ENCODE assay signal across 10 cellular contexts in the genomic region with DNA sequence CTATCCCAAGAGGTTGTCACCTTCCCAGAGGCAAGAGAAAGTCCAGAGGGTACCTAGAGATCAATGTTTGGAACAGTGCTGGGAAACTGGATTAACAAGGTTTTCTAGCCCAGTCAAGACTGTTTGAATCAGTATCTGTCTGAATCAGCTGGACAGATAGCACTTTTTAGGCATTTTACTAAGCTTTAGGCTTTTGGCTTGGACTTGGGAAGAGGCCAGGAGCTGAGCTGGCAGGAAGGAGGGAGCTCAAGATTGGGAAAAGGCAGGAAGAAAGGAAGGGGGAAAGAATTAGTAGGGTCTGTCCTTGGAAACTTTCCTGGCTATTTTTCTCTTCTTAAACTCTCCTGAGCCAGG. TPM values are rescaled to one million over a fixed set of nuclear protein-coding genes. Genes with fewer than 3 reads are reported as not detected.
A peak's percentile ranks its signal among the peaks of the same experiment; 100 is the strongest.
DNase-seq lines count a peak whose midpoint lies in the region; ATAC-seq and TF ChIP-seq lines count a peak whose summit lies in the region.
"Had no signal": no experiment of that assay in that cellular context is flagged by ENCODE, and none has a peak within 500 bp of the region (broad histone marks: within the 10 kb centered on the region; RNA-seq: fewer than 3 reads in every experiment).

No MANE protein-coding gene starts in this region.

- DNase-seq in AG09309 (ENCODE audit: low read depth) (peak; percentile 37), LHCN-M2 (ENCODE audit: low read depth) (peak; percentile 26), mammary epithelial cell (no peak), mesothelial cell of epicardium (ENCODE audit: low spot score in 2 of 2, unreplicated experiment in 2 of 2) (no peak), cerebellar nuclear complex (lab: John Stamatoyannopoulos, UW) (no peak), GM20000 (ENCODE audit: low spot score) (no peak)
- DNase-seq in stimulated activated CD4-positive, alpha-beta T cell treated with anti-CD3 and anti-CD28 coated beads, Interleukin-4, amount 100 ng/mL, for 1 hour, result no peak

- no peaks in the 10 kb centered on the region for H3K9me3 ChIP-seq in mammary epithelial cell (replicated peaks; ENCODE audit: insufficient read depth, low read length)
- H3K9me3 ChIP-seq: uterus had no signal

- no peak overlapping the region for H3K27ac ChIP-seq in mammary epithelial cell (ENCODE audit: insufficient read depth, low read depth, low read length)
- H3K27ac ChIP-seq: uterus had no signal

- H4K20me1 ChIP-seq in mammary epithelial cell (ENCODE audit: insufficient read depth, low read length), result no peaks in the 10 kb centered on the region

- BruUV-seq in mammary epithelial cell (replicated peaks; lab: Mats Ljungman, UMichigan), result no TSS peak

- H3K79me2 ChIP-seq in mammary epithelial cell (ENCODE audit: insufficient read depth, low read length), result no peaks in the 10 kb centered on the region

- dilution Hi-C loops in mammary epithelial cell (cut with HindIII; ENCODE audit: low sequenced_read_pairs), result no loop called here

- H3K4me1 ChIP-seq in mammary epithelial cell (ENCODE audit: insufficient read depth, low read length), result peaks cover 13% of the 10 kb centered on the region
- H3K4me1 ChIP-seq: uterus had no signal

- no peak overlapping the region for H3K4me2 ChIP-seq in mammary epithelial cell (ENCODE audit: insufficient read depth, low read depth, low read length)

- H3K4me1 Mint-ChIP-seq in mesothelial cell of epicardium, result peaks cover 26% of the 10 kb centered on the region

- no peak overlapping the region for H3K4me3 ChIP-seq in AG09309 (ENCODE audit: control insufficient read depth, low read depth, low read length)
- H3K4me3 ChIP-seq in mammary epithelial cell (replicated peaks in 1 of 3; ENCODE audit: insufficient read depth in 1 of 3, low read depth in 2 of 3, low read length in 3 of 3), result no peak overlapping the region
- H3K4me3 ChIP-seq: uterus had no signal

- no peak overlapping the region for H3K9ac ChIP-seq in mammary epithelial cell (ENCODE audit: insufficient read depth, low read length)

- no peak for TF ChIP-seq CTCF in AG09309 (IDR thresholded peaks at IDR 0.05; ENCODE audit: control insufficient read depth, insufficient read depth, low read depth, low read length, missing control alignments)
- no peak for TF ChIP-seq CTCF in mammary epithelial cell (conservative IDR thresholded peaks at IDR 0.05 in 1 of 2, IDR thresholded peaks at IDR 0.05 in 1 of 2; ENCODE audit: extremely low read depth in 1 of 2, insufficient read depth in 1 of 2, low read depth in 1 of 2, low read length in 2 of 2)
- no peak for TF ChIP-seq CTCF in mesothelial cell of epicardium (IDR thresholded peaks at IDR 0.05; ENCODE audit: unreplicated experiment)
- TF ChIP-seq CTCF in GM20000 (IDR thresholded peaks at IDR 0.05; ENCODE audit: extremely low read depth, missing control alignments), result no peak

- H3K4me3 Mint-ChIP-seq in mesothelial cell of epicardium, result no peak overlapping the region
- H3K4me3 Mint-ChIP-seq: CD8-positive, alpha-beta T cell had no signal

- CTCF ChIA-PET in mammary epithelial cell (lab: Charles Lee; ENCODE audit: low non-redundant PET), result interaction anchor here (1.4 to 1.6 kb wide), 2 partner anchors 33 to 291 kb away, joined by 5 to 10 read pairs; no protein-coding TSS in a partner anchor

- H3K36me3 Mint-ChIP-seq in mesothelial cell of epicardium, result peaks cover 30% of the 10 kb centered on the region

- no peaks in the 10 kb centered on the region for H3K9me3 Mint-ChIP-seq in mesothelial cell of epicardium
- H3K9me3 Mint-ChIP-seq: CD8-positive, alpha-beta T cell had no signal

- peak overlapping the region; percentile 94 for H3K27ac Mint-ChIP-seq in mesothelial cell of epicardium

- H2AFZ ChIP-seq in mammary epithelial cell (ENCODE audit: low read depth, low read length), result peak overlapping the region; percentile 27

- intact Hi-C loops in mammary epithelial cell (cut with micrococcal nuclease), result loop anchor here (1.0 kb wide), 2 partner anchors 33 to 291 kb away; no protein-coding TSS in a partner anchor

- no peaks in the 10 kb centered on the region for H3K36me3 ChIP-seq in mammary epithelial cell (ENCODE audit: insufficient read depth, low read length)
- H3K36me3 ChIP-seq: uterus had no signal

- ATAC-seq in HG02571 (IDR thresholded peaks at IDR 0.05; ENCODE audit: unreplicated experiment), result no peak

- no peaks in the 10 kb centered on the region for H3K27me3 Mint-ChIP-seq in mesothelial cell of epicardium (ENCODE audit: low read depth)

- no peaks in the 10 kb centered on the region for H3K27me3 ChIP-seq in mammary epithelial cell (ENCODE audit: insufficient read depth, low read length)
- H3K27me3 ChIP-seq: uterus had no signal

- in situ Hi-C loops in mammary epithelial cell (cut with MboI; ENCODE audit: low sequenced_read_pairs in 2 of 2), result no loop called here

RNA-seq across cellular contexts. Expression of gene IKZF4, which starts 8.3 kb away (rescaled TPM):
- total RNA-seq in LHCN-M2 (2014; rRNA removed) (2.2 and 3.4 TPM in 2 replicates), mammary epithelial cell (1 to 10 TPM; 2.2 to 4.4 TPM), mesothelial cell of epicardium (16.2 to 22.5 TPM (median 18.6 TPM) in 3 replicates)
- 2.4 TPM for polyA plus RNA-seq in LHCN-M2 (2012)
- 1.9 TPM for polyA plus RNA-seq in mammary epithelial cell
- polyA minus RNA-seq in mammary epithelial cell, result 7.5 TPM

RNA-seq across cellular contexts. Expression of gene RPS26, which starts 12.6 kb away (rescaled TPM):
- total RNA-seq in LHCN-M2 (2014; rRNA removed), result 414 and 1,103 TPM in 2 replicates
- polyA plus RNA-seq in LHCN-M2 (2012), result 1,475 TPM
- total RNA-seq in mammary epithelial cell, result 100 to 1,000 TPM in 1 of 2 donors, 10 to 100 TPM in 1; 46.4 to 331 TPM
- 2,291 TPM for polyA plus RNA-seq in mammary epithelial cell
- 218 TPM for polyA minus RNA-seq in mammary epithelial cell
- total RNA-seq in mesothelial cell of epicardium, result 20.6 to 25.7 TPM (median 25.2 TPM) in 3 replicates

RNA-seq across cellular contexts. Expression of gene SUOX, which starts 32.1 kb away (rescaled TPM):
- 16.1 and 21.8 TPM in 2 replicates for total RNA-seq in LHCN-M2 (2014; rRNA removed)
- polyA plus RNA-seq in LHCN-M2 (2012), result 11.7 TPM
- 10 to 100 TPM; 10.7 to 14.7 TPM for total RNA-seq in mammary epithelial cell
- 12.2 TPM for polyA plus RNA-seq in mammary epithelial cell
- polyA minus RNA-seq in mammary epithelial cell, result 24.8 TPM
- total RNA-seq in mesothelial cell of epicardium, result 37.1 to 38.9 TPM (median 38.1 TPM) in 3 replicates

RNA-seq across cellular contexts. Expression of gene ERBB3, which starts 50.8 kb away (rescaled TPM):
- total RNA-seq in LHCN-M2 (2014; rRNA removed) (1.7 TPM in 1 of 2 replicates, not detected in the other), mammary epithelial cell (1 to 10 TPM; 2.0 to 3.6 TPM), mesothelial cell of epicardium (58.2 to 59.1 TPM (median 59.0 TPM) in 3 replicates)
- polyA plus RNA-seq in LHCN-M2 (2012), result 0.73 TPM
- polyA plus RNA-seq in mammary epithelial cell, result 4.0 TPM
- polyA minus RNA-seq in mammary epithelial cell, result 9.6 TPM

RNA-seq across cellular contexts. Expression of gene RAB5B, which starts 55.3 kb away (rescaled TPM):
- total RNA-seq in LHCN-M2 (2014; rRNA removed), result 46.7 and 60.3 TPM in 2 replicates
- 58.5 TPM for polyA plus RNA-seq in LHCN-M2 (2012)
- 10 to 100 TPM; 79.4 to 92.5 TPM for total RNA-seq in mammary epithelial cell
- polyA plus RNA-seq in mammary epithelial cell, result 87.1 TPM
- polyA minus RNA-seq in mammary epithelial cell, result 153 TPM
- 99.3 to 104 TPM (median 101 TPM) in 3 replicates for total RNA-seq in mesothelial cell of epicardium

Comparison
In these comparisons a context has a peak if more than half of its experiments do, and no peak if none do; other contexts are left out.
1. DNase-seq: peak in AG09309 (single experiment) and LHCN-M2 (single experiment); none in mammary epithelial cell (single experiment), mesothelial cell of epicardium (0 of 2), cerebellar nuclear complex (0 of 2), GM20000 (single experiment) and stimulated activated CD4-positive, alpha-beta T cell treated with anti-CD3 and anti-CD28 coated beads, Interleukin-4, amount 100 ng/mL, for 1 hour (single experiment).